In the genomic region with DNA sequence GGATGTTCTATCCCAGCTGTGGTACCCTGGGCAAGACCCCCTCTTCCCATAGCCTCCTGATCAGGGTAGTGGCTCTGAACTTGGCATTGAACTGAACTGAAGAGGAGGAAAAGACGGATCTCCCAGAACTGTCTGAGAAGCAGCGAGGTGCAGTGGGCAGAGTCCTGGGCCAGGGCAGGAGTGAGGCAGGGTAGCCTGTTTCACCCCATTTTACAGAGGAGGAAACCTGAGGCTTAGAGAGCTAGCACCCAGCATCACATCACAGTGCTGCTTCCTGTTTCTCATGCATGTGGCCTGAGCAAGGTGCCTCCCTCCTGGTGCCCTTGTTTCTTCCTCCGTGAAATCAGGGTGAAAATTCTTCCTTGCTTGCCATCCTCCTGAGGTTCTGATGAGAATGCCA, we compare ENCODE assay signal across 21 cellular contexts. TPM values are rescaled to one million over a fixed set of nuclear protein-coding genes. Genes with fewer than 3 reads are reported as not detected.
DNase-seq lines count a peak whose midpoint lies in the region; ATAC-seq and TF ChIP-seq lines count a peak whose summit lies in the region.
"Had no signal": no experiment of that assay in that cellular context is flagged by ENCODE, and none has a peak within 500 bp of the region (broad histone marks: within the 10 kb centered on the region; RNA-seq: fewer than 3 reads in every experiment).

No MANE protein-coding gene starts in this region.

- DNase-seq in cardiac septum (ENCODE audit: low spot score), result peak; percentile 20
- DNase-seq in right atrium auricular region (ENCODE audit: low spot score), result no peak
- peak; percentile 14 for DNase-seq in activated effector memory CD4-positive, alpha-beta T cell treated with Interleukin-2 at 50 U/mL for 16 hours
- no peak for DNase-seq in mucosa of descending colon
- peak; percentile 15 for DNase-seq in upper lobe of right lung
- DNase-seq in foreskin keratinocyte, result no peak
- no peak for DNase-seq in SHP77 (lab: John Stamatoyannopoulos, UW)
- DNase-seq: activated CD8-positive, alpha-beta memory T cell treated with anti-CD3 and anti-CD28 coated beads, Interleukin-2, amount 50 U/mL, for 48 hours; DMS79 treated with DMSO at 0.1 percent for 48 hours; GM23248; left cardiac atrium; mesendoderm; NCI-H187 treated with DMSO at 0.1 percent for 48 hours; small intestine; stimulated activated CD4-positive, alpha-beta T cell treated with anti-CD3 and anti-CD28 coated beads, Interleukin-4, amount 100 ng/mL, for 1 hour; upper lobe of left lung had no signal

- H3K27ac ChIP-seq in right atrium auricular region, result no peak overlapping the region
- no peak overlapping the region for H3K27ac ChIP-seq in upper lobe of right lung
- H3K27ac ChIP-seq in foreskin keratinocyte, result no peak overlapping the region
- H3K27ac ChIP-seq: GM23248, KMS-11, neural progenitor cell, SK-N-MC had no signal

- H3K4me1 ChIP-seq in right atrium auricular region (peaks cover 0 to 40% of the 10 kb centered on the region in 2 donors), mucosa of descending colon (ENCODE audit: low read depth) (no peaks in the 10 kb centered on the region), upper lobe of right lung (peaks cover 6% of the 10 kb centered on the region), foreskin keratinocyte (no peaks in the 10 kb centered on the region)
- H3K4me1 ChIP-seq: neural progenitor cell had no signal

- TF ChIP-seq CTCF in right atrium auricular region (IDR thresholded peaks at IDR 0.05) (no peak), mucosa of descending colon (IDR thresholded peaks at IDR 0.05) (no peak), upper lobe of right lung (IDR thresholded peaks at IDR 0.05) (no peak), foreskin keratinocyte (conservative IDR thresholded peaks at IDR 0.05) (no peak)

- intact Hi-C loops in cardiac septum (cut with DNase I) (no loop called here), mucosa of descending colon (cut with DNase I, micrococcal nuclease) (no loop called here), upper lobe of right lung (cut with DNase I) (no loop called here)

- no peaks in the 10 kb centered on the region for H3K27me3 ChIP-seq in right atrium auricular region
- no peaks in the 10 kb centered on the region for H3K27me3 ChIP-seq in upper lobe of right lung
- no peaks in the 10 kb centered on the region for H3K27me3 ChIP-seq in foreskin keratinocyte
- H3K27me3 ChIP-seq: neural progenitor cell, upper lobe of left lung had no signal

- ATAC-seq in mucosa of descending colon (peak; percentile 41), upper lobe of right lung (no peak), HG03439 (IDR thresholded peaks at IDR 0.05; ENCODE audit: unreplicated experiment) (no peak), foreskin keratinocyte (no peak)
- ATAC-seq: left cardiac atrium had no signal

- H3K4me3 ChIP-seq in right atrium auricular region, result no peak overlapping the region
- H3K4me3 ChIP-seq in mucosa of descending colon, result no peak overlapping the region
- no peak overlapping the region for H3K4me3 ChIP-seq in upper lobe of right lung
- H3K4me3 ChIP-seq: GM23248, neural progenitor cell, SK-N-MC, upper lobe of left lung had no signal

- H3K36me3 ChIP-seq in right atrium auricular region (peaks cover 28% of the 10 kb centered on the region), mucosa of descending colon (ENCODE audit: low read depth) (no peaks in the 10 kb centered on the region), upper lobe of right lung (peaks cover 19% of the 10 kb centered on the region)

- no peaks in the 10 kb centered on the region for H3K9me3 ChIP-seq in right atrium auricular region
- H3K9me3 ChIP-seq in mucosa of descending colon, result no peaks in the 10 kb centered on the region
- no peaks in the 10 kb centered on the region for H3K9me3 ChIP-seq in upper lobe of right lung
- H3K9me3 ChIP-seq: upper lobe of left lung had no signal

RNA-seq across cellular contexts. Expression of gene ZNF362, which starts 17.1 kb away (rescaled TPM):
- 30.3 TPM for total RNA-seq in cardiac septum
- 10 to 100 TPM; 23.5 to 50.5 TPM for total RNA-seq in right atrium auricular region
- total RNA-seq in mucosa of descending colon, result 10 to 100 TPM; 12.1 to 33.3 (median 13.7) TPM
- total RNA-seq in upper lobe of right lung, result 31.8 TPM
- 9.7 and 9.9 TPM in 2 replicates for total RNA-seq in foreskin keratinocyte
- polyA plus RNA-seq in foreskin keratinocyte, result 7.1 and 7.3 TPM in 2 replicates

RNA-seq across cellular contexts. Expression of gene A3GALT2, which starts 47.5 kb away (rescaled TPM):
- total RNA-seq in cardiac septum, result not detected
- not detected for total RNA-seq in right atrium auricular region
- total RNA-seq in mucosa of descending colon, result not detected
- total RNA-seq in upper lobe of right lung, result not detected
- total RNA-seq in foreskin keratinocyte, result not detected in 2 replicates
- not detected in 2 replicates for polyA plus RNA-seq in foreskin keratinocyte
- total RNA-seq: GM23248, pulmonary artery endothelial cell had no signal
- polyA plus RNA-seq: GM23248, small intestine had no signal

Comparison
In these comparisons a context has a peak if more than half of its experiments do, and no peak if none do; other contexts are left out.
1. DNase-seq: peak in cardiac septum (single experiment), activated effector memory CD4-positive, alpha-beta T cell treated with Interleukin-2 at 50 U/mL for 16 hours (single experiment) and upper lobe of right lung (single experiment); none in right atrium auricular region (single experiment), mucosa of descending colon (0 of 3), foreskin keratinocyte (0 of 2) and SHP77 (0 of 2).